6 cellular contexts compared by ENCODE assay signal in genomic region chr7:96558039-96558438, GRCh38.
DNase-seq lines count a peak whose midpoint lies in the region; ATAC-seq, FAIRE-seq and TF ChIP-seq lines count a peak whose summit lies in the region.
"Not testable (repeated sequence)": the region's sequence is repeated elsewhere in the genome, so short reads cannot be mapped to it uniquely, and the experiment has no call there.

No MANE protein-coding gene starts in this region.

- not testable (repeated sequence) for H3K9ac ChIP-seq in HUES6 (ENCODE audit: low read length); PC-3 (ENCODE audit: low read length); K562 (ENCODE audit: insufficient read depth in 1 of 2, low read depth in 2 of 2, low read length in 2 of 2); fibroblast of lung (ENCODE audit: insufficient read depth, low read length); neural progenitor cell

- in situ Hi-C loops in K562 (cut with MboI): not testable (repeated sequence)

- ATAC-seq in PC-3: not testable (repeated sequence)
- ATAC-seq in K562: peak; percentile 68

- DNase-seq in ELF-1 (ENCODE audit: low read depth, low spot score) (peak; percentile 6), K562 (ENCODE audit: extremely low read depth in 1 of 4, low spot score in 3 of 4) (peak in 2 of 4 experiments; percentile 7 to 18), fibroblast of lung (ENCODE audit: low read depth in 2 of 2) (peak in 1 of 2 donors; percentile 11)
- not testable (repeated sequence) for DNase-seq in PC-3; neural progenitor cell (ENCODE audit: low spot score)

- H4K20me1 ChIP-seq in PC-3 (ENCODE audit: low read length); K562 (replicated peaks; ENCODE audit: control insufficient read depth, insufficient read depth, low read length); fibroblast of lung (ENCODE audit: control insufficient read depth, extremely low read depth, insufficient read depth, low read length); neural progenitor cell (ENCODE audit: low read depth): not testable (repeated sequence)

- H3K36me3 Mint-ChIP-seq in neural progenitor cell: not testable (repeated sequence)

- H3K4me1 ChIP-seq in HUES6 (ENCODE audit: control insufficient read depth, insufficient read depth, low read length); PC-3 (ENCODE audit: insufficient read depth, low read length); K562 (replicated peaks in 1 of 2; ENCODE audit: control insufficient read depth in 2 of 2, insufficient read depth in 2 of 2, low read length in 2 of 2); fibroblast of lung (ENCODE audit: control insufficient read depth, extremely low read depth, insufficient read depth, low read length); neural progenitor cell: not testable (repeated sequence)

- not testable (repeated sequence) for H3K9me1 ChIP-seq in K562 (ENCODE audit: control insufficient read depth, insufficient read depth, low read length)

- H3K4me3 ChIP-seq in HUES6 (ENCODE audit: low read depth, low read length) (peak overlapping the region; percentile 38; the same call in 1 of the 2 replicates), K562 (peak overlapping the region; percentile 24)
- H3K4me3 ChIP-seq in PC-3 (ENCODE audit: low read length); fibroblast of lung (replicated peaks in 1 of 4; ENCODE audit: control extremely low read depth in 1 of 4, insufficient read depth in 1 of 4, low read depth in 3 of 4, low read length in 4 of 4); neural progenitor cell: not testable (repeated sequence)

- CTCF ChIA-PET in PC-3 (lab: Charles Lee); K562 (lab: Yijun Ruan, JAX; ENCODE audit: low intra/inter-chr PET ratio): not testable (repeated sequence)

- H3F3A ChIP-seq in PC-3 (ENCODE audit: low read length, unreplicated experiment); neural progenitor cell (ENCODE audit: low read depth): not testable (repeated sequence)

- intact Hi-C loops in PC-3 (cut with micrococcal nuclease); K562 (cut with micrococcal nuclease): not testable (repeated sequence)

- TF ChIP-seq RAD21 in K562 (CRISPR knock-in tag; conservative IDR thresholded peaks at IDR 0.05 in 1 of 2, IDR thresholded peaks at IDR 0.05 in 1 of 2): not testable (repeated sequence)

- not testable (repeated sequence) for H3K27ac Mint-ChIP-seq in neural progenitor cell

- H3K79me2 ChIP-seq in PC-3 (ENCODE audit: low read length); K562 (ENCODE audit: control insufficient read depth, insufficient read depth, low read length); fibroblast of lung (ENCODE audit: control insufficient read depth, insufficient read depth, low read length); neural progenitor cell (ENCODE audit: low read depth): not testable (repeated sequence)

- H2AFZ ChIP-seq in PC-3 (ENCODE audit: low read length) (peak overlapping the region; percentile 33; the same call in 1 of the 2 replicates), K562 (ENCODE audit: low read depth, low read length) (peak overlapping the region; percentile 71), fibroblast of lung (ENCODE audit: low read length) (peak overlapping the region; percentile 39), neural progenitor cell (replicated peaks) (peak overlapping the region; percentile 50)

- H3K4me2 ChIP-seq in PC-3 (ENCODE audit: low read length) (peak overlapping the region; percentile 35), K562 (ENCODE audit: insufficient read depth, low read length) (peak overlapping the region; percentile 45)
- not testable (repeated sequence) for H3K4me2 ChIP-seq in fibroblast of lung (ENCODE audit: extremely low read depth, insufficient read depth, low read length); neural progenitor cell

- not testable (repeated sequence) for H3K9me3 ChIP-seq in HUES6 (ENCODE audit: control insufficient read depth, insufficient read depth, low read depth, low read length); PC-3 (ENCODE audit: low read length); K562 (replicated peaks; ENCODE audit: control insufficient read depth, insufficient read depth, low read depth, low read length); fibroblast of lung (ENCODE audit: control insufficient read depth, insufficient read depth, low read depth, low read length); neural progenitor cell (ENCODE audit: low read depth)

- TF ChIP-seq EP300 in K562 (IDR thresholded peaks at IDR 0.05; ENCODE audit: low read length): not testable (repeated sequence)

- H3K4me1 Mint-ChIP-seq in neural progenitor cell: not testable (repeated sequence)

- not testable (repeated sequence) for H3K9me2 ChIP-seq in PC-3 (replicated peaks; ENCODE audit: low read length)

- BruUV-seq in PC-3 (replicated peaks; lab: Mats Ljungman, UMichigan); K562 (replicated peaks; lab: Mats Ljungman, UMichigan): not testable (repeated sequence)

- not testable (repeated sequence) for FAIRE-seq in K562 (lab: Jason Lieb, UNC)

- 37% methylated on average over 8 of the region's 14 CpGs for WGBS in K562 (ENCODE audit: insufficient coverage, low coverage, missing lambda C conversion rate)

- not testable (repeated sequence) for H3K36me3 ChIP-seq in HUES6 (ENCODE audit: control insufficient read depth, insufficient read depth, low read length); PC-3 (ENCODE audit: low read depth, low read length); K562 (ENCODE audit: control insufficient read depth, insufficient read depth, low read length); fibroblast of lung (ENCODE audit: control insufficient read depth, insufficient read depth, low read length); neural progenitor cell

- not testable (repeated sequence) for H3K27ac ChIP-seq in HUES6 (ENCODE audit: low read depth, low read length); PC-3 (ENCODE audit: low read length); K562 (ENCODE audit: extremely low read depth, low read depth, low read length); fibroblast of lung (ENCODE audit: insufficient read depth, low read length); neural progenitor cell

- H3K4me3 Mint-ChIP-seq in neural progenitor cell: not testable (repeated sequence)

- not testable (repeated sequence) for TF ChIP-seq POLR2A in K562 (conservative IDR thresholded peaks at IDR 0.05)

- POLR2A ChIA-PET in PC-3 (lab: Charles Lee; ENCODE audit: unreplicated experiment); K562 (lab: Yijun Ruan, JAX): not testable (repeated sequence)

- not testable (repeated sequence) for H3K27me3 Mint-ChIP-seq in neural progenitor cell (ENCODE audit: insufficient read depth, low read depth)

- H3K9me3 Mint-ChIP-seq in neural progenitor cell: not testable (repeated sequence)

- not testable (repeated sequence) for TF ChIP-seq CTCF in PC-3 (conservative IDR thresholded peaks at IDR 0.05; ENCODE audit: low read depth, low read length); K562 (IDR thresholded peaks at IDR 0.05 in 2 of 3, conservative IDR thresholded peaks at IDR 0.05 in 1 of 3; ENCODE audit: insufficient read depth in 2 of 3, low read depth in 1 of 3, low read length in 3 of 3); fibroblast of lung (conservative IDR thresholded peaks at IDR 0.05 in 1 of 2, IDR thresholded peaks at IDR 0.05 in 1 of 2; ENCODE audit: low read depth in 1 of 2, low read length in 2 of 2); neural progenitor cell (IDR thresholded peaks at IDR 0.05)

- H3K27me3 ChIP-seq in HUES6 (ENCODE audit: control insufficient read depth, insufficient read depth, low read length); PC-3 (ENCODE audit: low read length); K562 (ENCODE audit: control insufficient read depth in 2 of 2, insufficient read depth in 2 of 2, low read length in 2 of 2); fibroblast of lung (ENCODE audit: control insufficient read depth, insufficient read depth, low read length); neural progenitor cell: not testable (repeated sequence)

TF ChIP-seq in K562, 482 proteins besides CTCF, POLR2A, EP300 and RAD21 (continues in another document):
- peak; percentile 49; the same call in 1 of the 2 replicates for TF ChIP-seq L3MBTL2 (IDR thresholded peaks at IDR 0.05)
- TF ChIP-seq PKNOX1 (IDR thresholded peaks at IDR 0.05): 0 out of 2 replicates have a peak, but pooled peaks have one; percentile 26
- peak in 1 of 3 experiments; percentile 54 for TF ChIP-seq YY1 (IDR thresholded peaks at IDR 0.05; ENCODE audit: borderline replicate concordance in 1 of 3, control insufficient read depth in 1 of 3, extremely low read depth in 1 of 3, insufficient read depth in 3 of 3, insufficient read length in 1 of 3, insufficient replicate concordance in 2 of 3, low read depth in 1 of 3, low read length in 2 of 3)
- peak; percentile 56; the same call in 1 of the 2 replicates for TF ChIP-seq EHMT2 (IDR thresholded peaks at IDR 0.05)
- TF ChIP-seq DIDO1 (tag; IDR thresholded peaks at IDR 0.05; ENCODE audit: low read depth): 0 out of 2 replicates have a peak, but pooled peaks have one; percentile 30
